ENCODE assay signal across 28 cellular contexts in the genomic region with DNA sequence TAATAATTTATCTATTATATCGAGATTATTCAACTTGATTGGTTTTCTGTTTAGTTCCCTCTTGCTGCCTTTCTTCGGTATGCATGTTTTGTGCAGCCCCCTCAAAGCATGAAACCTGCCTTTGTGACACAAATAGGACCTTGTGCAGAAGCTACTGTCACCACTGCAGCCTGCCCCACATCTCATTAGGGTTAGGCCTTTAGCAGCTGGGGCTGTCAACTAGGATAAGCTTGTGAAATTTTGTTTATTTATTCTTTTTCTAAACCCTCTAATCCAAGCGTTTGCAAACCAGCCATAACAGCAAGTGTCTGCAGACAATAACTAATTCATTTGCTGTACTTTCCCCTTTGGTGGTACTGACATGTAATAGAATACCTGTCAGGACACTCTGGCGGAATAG.
"Had no signal": no experiment of that assay in that cellular context is flagged by ENCODE, and none has a peak within 500 bp of the region (broad histone marks: within the 10 kb centered on the region; RNA-seq: fewer than 3 reads in every experiment).

No MANE protein-coding gene starts in this region.

- H3K4me3 ChIP-seq: coronary artery, dorsolateral prefrontal cortex, gastrocnemius medialis had no signal

- H3K27ac ChIP-seq: brain microvascular endothelial cell, coronary artery, dorsolateral prefrontal cortex, foreskin keratinocyte, gastrocnemius medialis, WERI-Rb-1 had no signal

- H3K27me3 ChIP-seq: brain microvascular endothelial cell, foreskin keratinocyte, gastrocnemius medialis had no signal

- H3K9me3 ChIP-seq: gastrocnemius medialis had no signal

- DNase-seq: activated B cell treated with CpG ODN at 0.5 μM for 24 hours; activated CD4-positive, alpha-beta T cell treated with anti-CD3 and anti-CD28 coated beads for 48 hours; activated CD4-positive, alpha-beta T cell treated with anti-CD3 and anti-CD28 coated beads, Interleukin-2, amount 50 U/mL, for 1 hour; activated CD4-positive, alpha-beta T cell treated with anti-CD3 and anti-CD28 coated beads, Interleukin-2, amount 50 U/mL, for 48 hours; activated CD8-positive, alpha-beta memory T cell treated with anti-CD3 and anti-CD28 coated beads for 24 hours; activated CD8-positive, alpha-beta T cell treated with anti-CD3 and anti-CD28 coated beads for 36 hours; activated effector memory CD4-positive, alpha-beta T cell treated with Interleukin-2 at 50 U/mL for 16 hours; activated gamma-delta T cell treated with Interleukin-2 at 50 U/mL for 16 hours; activated naive CD4-positive, alpha-beta T cell treated with anti-CD3 and anti-CD28 coated beads, Interleukin-2, amount 50 U/mL, for 16 hours; activated naive CD4-positive, alpha-beta T cell treated with Interleukin-2 at 50 U/mL for 16 hours; activated T-cell treated with anti-CD3 and anti-CD28 coated beads, Interleukin-2, amount 50 U/mL, for 4 hours; amniotic stem cell; anterior cingulate cortex; brain microvascular endothelial cell; dorsolateral prefrontal cortex; effector memory CD4-positive, alpha-beta T cell; endodermal cell; foreskin keratinocyte; gastrocnemius medialis; glutamatergic neuron; T-helper 1 cell; T-helper 17 cell; T1000 had no signal

- H3K36me3 ChIP-seq: brain microvascular endothelial cell, gastrocnemius medialis, WERI-Rb-1 had no signal

- ATAC-seq: activated CD4-positive, CD25-positive, alpha-beta regulatory T cell treated with anti-CD3 and anti-CD28 coated beads, Interleukin-2, amount 50 U/mL, for 24 hours; activated CD8-positive, alpha-beta T cell treated with anti-CD3 and anti-CD28 coated beads for 36 hours; activated T-cell treated with anti-CD3 and anti-CD28 coated beads, Interleukin-2, amount 50 U/mL, for 4 hours; activated T-helper 17 cell treated with anti-CD3 and anti-CD28 coated beads, Interleukin-2, amount 50 U/mL, for 72 hours; esophagus mucosa; foreskin keratinocyte; gastrocnemius medialis; T-helper 17 cell had no signal

- H3K4me1 ChIP-seq: foreskin keratinocyte, gastrocnemius medialis had no signal
